ENCODE assay signal across 12 cellular contexts in genomic region chr2:226699321-226699720, GRCh38.
DNase-seq lines count a peak whose midpoint lies in the region; ATAC-seq and TF ChIP-seq lines count a peak whose summit lies in the region.
"Had no signal": no experiment of that assay in that cellular context is flagged by ENCODE, and none has a peak within 500 bp of the region (broad histone marks: within the 10 kb centered on the region; RNA-seq: fewer than 3 reads in every experiment).

No MANE protein-coding gene starts in this region.

- no peaks in the 10 kb centered on the region for H3K9me3 Mint-ChIP-seq in nephron progenitor cell
- H3K9me3 Mint-ChIP-seq in type B pancreatic cell = no peaks in the 10 kb centered on the region

- no peak overlapping the region for H3K9ac ChIP-seq in mesenchymal stem cell (ENCODE audit: low read length)

- H3K4me1 Mint-ChIP-seq in nephron progenitor cell (peaks cover 21% of the 10 kb centered on the region), type B pancreatic cell (ENCODE audit: unreplicated experiment) (peaks cover 23% of the 10 kb centered on the region)

- H3K27ac Mint-ChIP-seq in nephron progenitor cell (no peak overlapping the region), type B pancreatic cell (no peak overlapping the region)

- H2BK15ac ChIP-seq in mesenchymal stem cell (ENCODE audit: low read depth, poor library complexity, severe bottlenecking) = peak overlapping the region; percentile 19

- H3K9me3 ChIP-seq in mesenchymal stem cell (ENCODE audit: control insufficient read depth, low read length) = no peaks in the 10 kb centered on the region

- no peak for TF ChIP-seq POLR2A in NB4 (IDR thresholded peaks at IDR 0.05; ENCODE audit: extremely low read depth, insufficient read length)

- peak overlapping the region; percentile 38 for H4K8ac ChIP-seq in mesenchymal stem cell (ENCODE audit: low read length)

- DNase-seq in AG08396 (ENCODE audit: low spot score) (peak; percentile 24), NB4 (ENCODE audit: low read depth) (peak; percentile 9), mesenchymal stem cell (peak; percentile 63), cortex of kidney (lab: John Stamatoyannopoulos, UW) (no peak), nephron progenitor cell (no peak), type B pancreatic cell (ENCODE audit: extremely low spot score, unreplicated experiment) (no peak)
- DNase-seq: activated gamma-delta T cell treated with Interleukin-2 at 50 U/mL for 16 hours, AML-193, Karpas-422, WERI-Rb-1 had no signal

- H2AK5ac ChIP-seq in mesenchymal stem cell (ENCODE audit: low read length, severe bottlenecking) = no peak overlapping the region

- H2BK5ac ChIP-seq in mesenchymal stem cell (ENCODE audit: low read depth, low read length, poor library complexity, severe bottlenecking) = no peak overlapping the region

- H3K4me2 ChIP-seq in mesenchymal stem cell (ENCODE audit: low read length, poor library complexity, severe bottlenecking) = no peak overlapping the region

- H3K27me3 Mint-ChIP-seq in nephron progenitor cell (ENCODE audit: low read depth, poor library complexity) (peaks cover under 1% of the 10 kb centered on the region), type B pancreatic cell (no peaks in the 10 kb centered on the region)

- H3K18ac ChIP-seq in mesenchymal stem cell (ENCODE audit: low read depth in 1 of 2, low read length in 2 of 2) = peak overlapping the region; percentile 35 to 52

- peak; percentile 23 for ATAC-seq in esophagus mucosa
- ATAC-seq in GM18873 (IDR thresholded peaks at IDR 0.05; ENCODE audit: low FRiP score, unreplicated experiment) = no peak

- H2BK12ac ChIP-seq in mesenchymal stem cell (ENCODE audit: low read length in 2 of 2) = peak overlapping the region in 1 of 2 experiments; percentile 29

- WGBS in mesenchymal stem cell = 77% methylated on average over 2 of the region's 2 CpGs

- TF ChIP-seq CTCF in NB4 (IDR thresholded peaks at IDR 0.05; ENCODE audit: low read depth, low read length) = no peak
- no peak for TF ChIP-seq CTCF in nephron progenitor cell (IDR thresholded peaks at IDR 0.05)
- no peak for TF ChIP-seq CTCF in type B pancreatic cell (conservative IDR thresholded peaks at IDR 0.05)

- no peaks in the 10 kb centered on the region for H3K36me3 ChIP-seq in mesenchymal stem cell (ENCODE audit: control insufficient read depth in 1 of 2, insufficient read depth in 2 of 2, low read depth in 1 of 2, low read length in 2 of 2)
- H3K36me3 ChIP-seq: WERI-Rb-1 had no signal

- H3K23ac ChIP-seq in mesenchymal stem cell (ENCODE audit: low read length in 2 of 2) = no peak overlapping the region

- H3K14ac ChIP-seq in mesenchymal stem cell (ENCODE audit: low read length in 2 of 2) = no peak overlapping the region

- no peaks in the 10 kb centered on the region for H3K36me3 Mint-ChIP-seq in nephron progenitor cell (ENCODE audit: low read depth)
- H3K36me3 Mint-ChIP-seq in type B pancreatic cell = no peaks in the 10 kb centered on the region

- H3K4me1 ChIP-seq in mesenchymal stem cell (ENCODE audit: control insufficient read depth, insufficient read depth, low read depth, low read length) = peaks cover 2% of the 10 kb centered on the region

- H3K4ac ChIP-seq in mesenchymal stem cell (ENCODE audit: low read depth in 1 of 2, low read length in 2 of 2) = no peak overlapping the region

- no peaks in the 10 kb centered on the region for H3K27me3 ChIP-seq in mesenchymal stem cell (ENCODE audit: control insufficient read depth in 1 of 2, insufficient read depth in 1 of 2, low read length in 2 of 2)

- no peaks in the 10 kb centered on the region for H3K79me1 ChIP-seq in mesenchymal stem cell (replicated peaks; ENCODE audit: low read length, poor library complexity, severe bottlenecking)

- H3K4me3 Mint-ChIP-seq in nephron progenitor cell (no peak overlapping the region), type B pancreatic cell (no peak overlapping the region)

- H2AFZ ChIP-seq in mesenchymal stem cell (ENCODE audit: low read depth, low read length) = no peak overlapping the region

- no peak overlapping the region for H3K4me3 ChIP-seq in NB4 (ENCODE audit: low read depth, low read length)
- no peak overlapping the region for H3K4me3 ChIP-seq in mesenchymal stem cell (ENCODE audit: insufficient read depth in 1 of 2, low read depth in 1 of 2, low read length in 2 of 2)

- H2BK120ac ChIP-seq in mesenchymal stem cell (ENCODE audit: low read depth, low read length) = no peak overlapping the region

- H4K91ac ChIP-seq in mesenchymal stem cell (ENCODE audit: low read length) = peak overlapping the region; percentile 43

- H3K27ac ChIP-seq in mesenchymal stem cell (ENCODE audit: low read length, poor library complexity, severe bottlenecking) = no peak overlapping the region
- H3K27ac ChIP-seq: WERI-Rb-1 had no signal

Comparison
In these comparisons a context has a peak if more than half of its experiments do, and no peak if none do; other contexts are left out.
1. DNase-seq: peak in AG08396 (single experiment), NB4 (single experiment) and mesenchymal stem cell (single experiment); none in cortex of kidney (single experiment), nephron progenitor cell (single experiment) and type B pancreatic cell (single experiment).